1 cellular context compared by ENCODE assay signal in the genomic region with DNA sequence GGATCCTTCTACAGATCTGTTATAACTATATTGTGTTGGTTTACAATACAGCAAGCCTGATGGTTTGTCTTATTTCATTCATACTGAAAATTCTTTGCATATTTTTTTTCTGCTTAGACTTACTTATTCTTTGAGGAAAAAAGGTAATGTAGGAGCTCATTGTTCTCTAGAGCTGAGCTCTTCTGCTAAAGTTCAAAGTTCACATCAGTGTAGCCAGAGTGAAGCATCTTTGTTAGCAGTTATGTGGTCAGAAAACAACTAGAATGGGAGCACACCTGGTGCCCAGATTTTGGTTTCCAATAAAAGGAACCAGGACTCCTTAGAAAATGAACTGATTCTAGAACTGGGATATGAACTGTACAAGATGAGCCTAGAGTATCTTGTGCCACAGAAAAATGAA.
TF ChIP-seq lines count a peak whose summit lies in the region.

No MANE protein-coding gene starts in this region.

TF ChIP-seq in HepG2, 621 proteins besides CTCF, POLR2A, EP300 and RAD21 (continued from another document):
- TF ChIP-seq, protein P1, sequence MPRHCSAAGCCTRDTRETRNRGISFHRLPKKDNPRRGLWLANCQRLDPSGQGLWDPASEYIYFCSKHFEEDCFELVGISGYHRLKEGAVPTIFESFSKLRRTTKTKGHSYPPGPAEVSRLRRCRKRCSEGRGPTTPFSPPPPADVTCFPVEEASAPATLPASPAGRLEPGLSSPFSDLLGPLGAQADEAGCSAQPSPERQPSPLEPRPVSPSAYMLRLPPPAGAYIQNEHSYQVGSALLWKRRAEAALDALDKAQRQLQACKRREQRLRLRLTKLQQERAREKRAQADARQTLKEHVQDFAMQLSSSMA (CRISPR knock-in tag; IDR thresholded peaks at IDR 0.05) = no peak
- TF ChIP-seq GATAD2A (CRISPR knock-in tag; IDR thresholded peaks at IDR 0.05) = peak; percentile 56
- TF ChIP-seq IRX3 (CRISPR knock-in tag; IDR thresholded peaks at IDR 0.05; ENCODE audit: borderline replicate concordance, low read depth) = no peak
- TF ChIP-seq SP2 (CRISPR knock-in tag; IDR thresholded peaks at IDR 0.05) = no peak
- no peak for TF ChIP-seq SSRP1 (CRISPR knock-in tag; IDR thresholded peaks at IDR 0.05)
- no peak for TF ChIP-seq PITX1 (CRISPR knock-in tag; IDR thresholded peaks at IDR 0.05)
- TF ChIP-seq CBFB (CRISPR knock-in tag; IDR thresholded peaks at IDR 0.05) = no peak
- TF ChIP-seq, protein P2, sequence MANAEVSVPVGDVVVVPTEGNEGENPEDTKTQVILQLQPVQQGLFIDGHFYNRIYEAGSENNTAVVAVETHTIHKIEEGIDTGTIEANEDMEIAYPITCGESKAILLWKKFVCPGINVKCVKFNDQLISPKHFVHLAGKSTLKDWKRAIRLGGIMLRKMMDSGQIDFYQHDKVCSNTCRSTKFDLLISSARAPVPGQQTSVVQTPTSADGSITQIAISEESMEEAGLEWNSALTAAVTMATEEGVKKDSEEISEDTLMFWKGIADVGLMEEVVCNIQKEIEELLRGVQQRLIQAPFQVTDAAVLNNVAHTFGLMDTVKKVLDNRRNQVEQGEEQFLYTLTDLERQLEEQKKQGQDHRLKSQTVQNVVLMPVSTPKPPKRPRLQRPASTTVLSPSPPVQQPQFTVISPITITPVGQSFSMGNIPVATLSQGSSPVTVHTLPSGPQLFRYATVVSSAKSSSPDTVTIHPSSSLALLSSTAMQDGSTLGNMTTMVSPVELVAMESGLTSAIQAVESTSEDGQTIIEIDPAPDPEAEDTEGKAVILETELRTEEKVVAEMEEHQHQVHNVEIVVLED (CRISPR knock-in tag; IDR thresholded peaks at IDR 0.05; ENCODE audit: borderline replicate concordance) = no peak
- no peak for TF ChIP-seq ZC3H4 (CRISPR knock-in tag; IDR thresholded peaks at IDR 0.05; ENCODE audit: borderline replicate concordance)
- TF ChIP-seq, protein P3, sequence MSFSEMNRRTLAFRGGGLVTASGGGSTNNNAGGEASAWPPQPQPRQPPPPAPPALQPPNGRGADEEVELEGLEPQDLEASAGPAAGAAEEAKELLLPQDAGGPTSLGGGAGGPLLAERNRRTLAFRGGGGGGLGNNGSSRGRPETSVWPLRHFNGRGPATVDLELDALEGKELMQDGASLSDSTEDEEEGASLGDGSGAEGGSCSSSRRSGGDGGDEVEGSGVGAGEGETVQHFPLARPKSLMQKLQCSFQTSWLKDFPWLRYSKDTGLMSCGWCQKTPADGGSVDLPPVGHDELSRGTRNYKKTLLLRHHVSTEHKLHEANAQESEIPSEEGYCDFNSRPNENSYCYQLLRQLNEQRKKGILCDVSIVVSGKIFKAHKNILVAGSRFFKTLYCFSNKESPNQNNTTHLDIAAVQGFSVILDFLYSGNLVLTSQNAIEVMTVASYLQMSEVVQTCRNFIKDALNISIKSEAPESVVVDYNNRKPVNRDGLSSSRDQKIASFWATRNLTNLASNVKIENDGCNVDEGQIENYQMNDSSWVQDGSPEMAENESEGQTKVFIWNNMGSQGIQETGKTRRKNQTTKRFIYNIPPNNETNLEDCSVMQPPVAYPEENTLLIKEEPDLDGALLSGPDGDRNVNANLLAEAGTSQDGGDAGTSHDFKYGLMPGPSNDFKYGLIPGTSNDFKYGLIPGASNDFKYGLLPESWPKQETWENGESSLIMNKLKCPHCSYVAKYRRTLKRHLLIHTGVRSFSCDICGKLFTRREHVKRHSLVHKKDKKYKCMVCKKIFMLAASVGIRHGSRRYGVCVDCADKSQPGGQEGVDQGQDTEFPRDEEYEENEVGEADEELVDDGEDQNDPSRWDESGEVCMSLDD (CRISPR knock-in tag; IDR thresholded peaks at IDR 0.05; ENCODE audit: borderline replicate concordance) = no peak
- TF ChIP-seq HDAC1 (CRISPR knock-in tag; IDR thresholded peaks at IDR 0.05) = no peak
- no peak for TF ChIP-seq ZNF329 (CRISPR knock-in tag; IDR thresholded peaks at IDR 0.05; ENCODE audit: low read depth)
- no peak for TF ChIP-seq ZFP36L2 (CRISPR knock-in tag; IDR thresholded peaks at IDR 0.05)
- TF ChIP-seq KLF15 (CRISPR knock-in tag; IDR thresholded peaks at IDR 0.05; ENCODE audit: borderline replicate concordance) = no peak
- TF ChIP-seq ZNF317 (CRISPR knock-in tag; IDR thresholded peaks at IDR 0.05) = no peak
- no peak for TF ChIP-seq JUN (CRISPR knock-in tag; IDR thresholded peaks at IDR 0.05)
- no peak for TF ChIP-seq ZNF253 (CRISPR knock-in tag; IDR thresholded peaks at IDR 0.05; ENCODE audit: borderline replicate concordance)
- TF ChIP-seq NBN (conservative IDR thresholded peaks at IDR 0.05) = no peak
- TF ChIP-seq XBP1 (CRISPR knock-in tag; IDR thresholded peaks at IDR 0.05) = no peak
- peak; percentile 77; the same call in 1 of the 2 replicates for TF ChIP-seq NCOR1 (IDR thresholded peaks at IDR 0.05; ENCODE audit: borderline replicate concordance, low read length)
- TF ChIP-seq HOXA5 (CRISPR knock-in tag; IDR thresholded peaks at IDR 0.05) = no peak
- no peak for TF ChIP-seq ZNF496 (CRISPR knock-in tag; IDR thresholded peaks at IDR 0.05; ENCODE audit: insufficient replicate concordance)
- TF ChIP-seq HNF4A (CRISPR knock-in tag; IDR thresholded peaks at IDR 0.05) = peak; percentile 81
- TF ChIP-seq SOX5 (CRISPR knock-in tag; IDR thresholded peaks at IDR 0.05; ENCODE audit: borderline replicate concordance) = peak; percentile 76; the same call in 1 of the 2 replicates
- TF ChIP-seq, protein P4, sequence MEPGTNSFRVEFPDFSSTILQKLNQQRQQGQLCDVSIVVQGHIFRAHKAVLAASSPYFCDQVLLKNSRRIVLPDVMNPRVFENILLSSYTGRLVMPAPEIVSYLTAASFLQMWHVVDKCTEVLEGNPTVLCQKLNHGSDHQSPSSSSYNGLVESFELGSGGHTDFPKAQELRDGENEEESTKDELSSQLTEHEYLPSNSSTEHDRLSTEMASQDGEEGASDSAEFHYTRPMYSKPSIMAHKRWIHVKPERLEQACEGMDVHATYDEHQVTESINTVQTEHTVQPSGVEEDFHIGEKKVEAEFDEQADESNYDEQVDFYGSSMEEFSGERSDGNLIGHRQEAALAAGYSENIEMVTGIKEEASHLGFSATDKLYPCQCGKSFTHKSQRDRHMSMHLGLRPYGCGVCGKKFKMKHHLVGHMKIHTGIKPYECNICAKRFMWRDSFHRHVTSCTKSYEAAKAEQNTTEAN (CRISPR knock-in tag; conservative IDR thresholded peaks at IDR 0.05) = no peak
- TF ChIP-seq ZNF615 (CRISPR knock-in tag; IDR thresholded peaks at IDR 0.05; ENCODE audit: borderline replicate concordance) = no peak
- TF ChIP-seq, protein P5, sequence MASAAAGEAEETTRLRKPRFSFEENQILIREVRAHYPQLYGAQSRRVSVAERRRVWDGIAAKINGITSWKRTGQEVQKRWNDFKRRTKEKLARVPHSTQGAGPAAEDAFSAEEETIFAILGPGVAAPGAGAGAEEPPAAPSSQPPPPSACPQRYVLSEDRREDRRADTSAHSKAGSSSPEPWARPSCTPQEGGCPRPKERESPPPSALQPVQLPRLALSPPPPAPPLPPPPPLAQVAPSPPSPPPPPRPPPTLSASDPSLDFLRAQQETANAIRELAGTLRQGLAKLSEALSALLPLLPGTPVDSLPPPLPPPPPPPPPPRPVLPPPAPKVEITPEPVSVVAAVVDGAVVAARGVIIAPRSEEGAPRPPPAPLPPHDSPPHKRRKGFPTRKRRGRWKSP (CRISPR knock-in tag; IDR thresholded peaks at IDR 0.05) = no peak
- TF ChIP-seq, protein P6, sequence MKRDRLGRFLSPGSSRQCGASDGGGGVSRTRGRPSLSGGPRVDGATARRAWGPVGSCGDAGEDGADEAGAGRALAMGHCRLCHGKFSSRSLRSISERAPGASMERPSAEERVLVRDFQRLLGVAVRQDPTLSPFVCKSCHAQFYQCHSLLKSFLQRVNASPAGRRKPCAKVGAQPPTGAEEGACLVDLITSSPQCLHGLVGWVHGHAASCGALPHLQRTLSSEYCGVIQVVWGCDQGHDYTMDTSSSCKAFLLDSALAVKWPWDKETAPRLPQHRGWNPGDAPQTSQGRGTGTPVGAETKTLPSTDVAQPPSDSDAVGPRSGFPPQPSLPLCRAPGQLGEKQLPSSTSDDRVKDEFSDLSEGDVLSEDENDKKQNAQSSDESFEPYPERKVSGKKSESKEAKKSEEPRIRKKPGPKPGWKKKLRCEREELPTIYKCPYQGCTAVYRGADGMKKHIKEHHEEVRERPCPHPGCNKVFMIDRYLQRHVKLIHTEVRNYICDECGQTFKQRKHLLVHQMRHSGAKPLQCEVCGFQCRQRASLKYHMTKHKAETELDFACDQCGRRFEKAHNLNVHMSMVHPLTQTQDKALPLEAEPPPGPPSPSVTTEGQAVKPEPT (CRISPR knock-in tag; IDR thresholded peaks at IDR 0.05; ENCODE audit: low read depth) = no peak
- TF ChIP-seq, protein P7, sequence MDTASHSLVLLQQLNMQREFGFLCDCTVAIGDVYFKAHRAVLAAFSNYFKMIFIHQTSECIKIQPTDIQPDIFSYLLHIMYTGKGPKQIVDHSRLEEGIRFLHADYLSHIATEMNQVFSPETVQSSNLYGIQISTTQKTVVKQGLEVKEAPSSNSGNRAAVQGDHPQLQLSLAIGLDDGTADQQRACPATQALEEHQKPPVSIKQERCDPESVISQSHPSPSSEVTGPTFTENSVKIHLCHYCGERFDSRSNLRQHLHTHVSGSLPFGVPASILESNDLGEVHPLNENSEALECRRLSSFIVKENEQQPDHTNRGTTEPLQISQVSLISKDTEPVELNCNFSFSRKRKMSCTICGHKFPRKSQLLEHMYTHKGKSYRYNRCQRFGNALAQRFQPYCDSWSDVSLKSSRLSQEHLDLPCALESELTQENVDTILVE (CRISPR knock-in tag; IDR thresholded peaks at IDR 0.05) = no peak
- TF ChIP-seq HMGA1 (CRISPR knock-in tag; conservative IDR thresholded peaks at IDR 0.05) = no peak
- TF ChIP-seq, protein P8, sequence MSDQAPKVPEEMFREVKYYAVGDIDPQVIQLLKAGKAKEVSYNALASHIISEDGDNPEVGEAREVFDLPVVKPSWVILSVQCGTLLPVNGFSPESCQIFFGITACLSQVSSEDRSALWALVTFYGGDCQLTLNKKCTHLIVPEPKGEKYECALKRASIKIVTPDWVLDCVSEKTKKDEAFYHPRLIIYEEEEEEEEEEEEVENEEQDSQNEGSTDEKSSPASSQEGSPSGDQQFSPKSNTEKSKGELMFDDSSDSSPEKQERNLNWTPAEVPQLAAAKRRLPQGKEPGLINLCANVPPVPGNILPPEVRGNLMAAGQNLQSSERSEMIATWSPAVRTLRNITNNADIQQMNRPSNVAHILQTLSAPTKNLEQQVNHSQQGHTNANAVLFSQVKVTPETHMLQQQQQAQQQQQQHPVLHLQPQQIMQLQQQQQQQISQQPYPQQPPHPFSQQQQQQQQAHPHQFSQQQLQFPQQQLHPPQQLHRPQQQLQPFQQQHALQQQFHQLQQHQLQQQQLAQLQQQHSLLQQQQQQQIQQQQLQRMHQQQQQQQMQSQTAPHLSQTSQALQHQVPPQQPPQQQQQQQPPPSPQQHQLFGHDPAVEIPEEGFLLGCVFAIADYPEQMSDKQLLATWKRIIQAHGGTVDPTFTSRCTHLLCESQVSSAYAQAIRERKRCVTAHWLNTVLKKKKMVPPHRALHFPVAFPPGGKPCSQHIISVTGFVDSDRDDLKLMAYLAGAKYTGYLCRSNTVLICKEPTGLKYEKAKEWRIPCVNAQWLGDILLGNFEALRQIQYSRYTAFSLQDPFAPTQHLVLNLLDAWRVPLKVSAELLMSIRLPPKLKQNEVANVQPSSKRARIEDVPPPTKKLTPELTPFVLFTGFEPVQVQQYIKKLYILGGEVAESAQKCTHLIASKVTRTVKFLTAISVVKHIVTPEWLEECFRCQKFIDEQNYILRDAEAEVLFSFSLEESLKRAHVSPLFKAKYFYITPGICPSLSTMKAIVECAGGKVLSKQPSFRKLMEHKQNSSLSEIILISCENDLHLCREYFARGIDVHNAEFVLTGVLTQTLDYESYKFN (CRISPR knock-in tag; conservative IDR thresholded peaks at IDR 0.05) = 0 out of 2 replicates have a peak, but pooled peaks have one; percentile 30
- 0 out of 2 replicates have a peak, but pooled peaks have one; percentile 21 for TF ChIP-seq NR2C2 (CRISPR knock-in tag; IDR thresholded peaks at IDR 0.05; ENCODE audit: borderline replicate concordance)
